Comparison of ENCODE assay signal across 11 cellular contexts in the genomic region with DNA sequence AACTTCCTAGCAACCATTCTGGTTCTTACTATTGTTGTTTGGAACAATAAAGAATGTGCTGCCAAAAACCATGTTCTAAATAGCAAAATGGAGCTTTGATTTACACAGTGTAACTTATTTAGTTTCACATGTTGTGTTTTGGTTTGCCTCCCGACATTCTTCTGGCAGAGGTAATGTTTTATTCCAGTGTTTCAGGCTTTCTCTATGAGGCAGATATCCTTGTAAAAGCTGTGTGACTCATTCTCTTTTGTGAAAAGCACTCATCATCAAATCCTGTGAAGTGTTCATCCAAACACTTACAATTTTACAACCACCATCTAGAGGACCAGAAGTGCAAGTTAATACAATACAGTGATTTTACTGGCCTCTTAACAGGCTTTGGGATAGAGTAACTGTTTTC.
A peak's percentile ranks its signal among the peaks of the same experiment; 100 is the strongest.
DNase-seq lines count a peak whose midpoint lies in the region; ATAC-seq and TF ChIP-seq lines count a peak whose summit lies in the region.
"Had no signal": no experiment of that assay in that cellular context is flagged by ENCODE, and none has a peak within 500 bp of the region (broad histone marks: within the 10 kb centered on the region; RNA-seq: fewer than 3 reads in every experiment).

No MANE protein-coding gene starts in this region.

- CTCF ChIA-PET in RWPE1 (lab: Yijun Ruan, JAX): no interaction called here
- CTCF ChIA-PET in activated naive CD4-positive, alpha-beta T cell treated with anti-CD3 and anti-CD28 coated beads for 36 hours (lab: Charles Lee): no interaction called here

- H3K4me1 Mint-ChIP-seq in activated naive CD4-positive, alpha-beta T cell treated with anti-CD3 and anti-CD28 coated beads for 36 hours (ENCODE audit: low read depth): no peaks in the 10 kb centered on the region

- ATAC-seq in GM21390 (IDR thresholded peaks at IDR 0.05; ENCODE audit: unreplicated experiment): no peak

- TF ChIP-seq CTCF in RWPE1 (conservative IDR thresholded peaks at IDR 0.05; ENCODE audit: low read depth) (no peak), fibroblast of the aortic adventitia (IDR thresholded peaks at IDR 0.05; ENCODE audit: insufficient read depth, low read length) (no peak)

- H3K9me3 Mint-ChIP-seq in activated naive CD4-positive, alpha-beta T cell treated with anti-CD3 and anti-CD28 coated beads for 36 hours: no peaks in the 10 kb centered on the region
- H3K9me3 Mint-ChIP-seq: stimulated activated naive CD8-positive, alpha-beta T cell treated with anti-CD3 and anti-CD28 coated beads, Interleukin-15, Interleukin-2, amounts not matched to agents 100 ng/mL and 50 ng/mL, for 24 hours had no signal

- H3K4me3 ChIP-seq in fibroblast of the aortic adventitia (ENCODE audit: low read depth, low read length) (no peak overlapping the region), H7 (ENCODE audit: insufficient read depth, low read depth, low read length) (no peak overlapping the region)

- no peaks in the 10 kb centered on the region for H3K27me3 Mint-ChIP-seq in activated naive CD4-positive, alpha-beta T cell treated with anti-CD3 and anti-CD28 coated beads for 36 hours (ENCODE audit: low read depth)
- H3K27me3 Mint-ChIP-seq: stimulated activated naive CD8-positive, alpha-beta T cell treated with anti-CD3 and anti-CD28 coated beads, Interleukin-15, Interleukin-2, amounts not matched to agents 100 ng/mL and 50 ng/mL, for 24 hours had no signal

- H3K27me3 ChIP-seq in H7 (ENCODE audit: control insufficient read depth, insufficient read depth, low read length): no peaks in the 10 kb centered on the region

- intact Hi-C loops in activated naive CD4-positive, alpha-beta T cell treated with anti-CD3 and anti-CD28 coated beads for 36 hours (cut with micrococcal nuclease): no loop called here

- no peak overlapping the region for H3K27ac ChIP-seq in RWPE1
- H3K27ac ChIP-seq: 22Rv1 had no signal

- no peaks in the 10 kb centered on the region for H3K36me3 ChIP-seq in H7 (replicated peaks; ENCODE audit: control insufficient read depth, insufficient read depth, low read length)

- POLR2A ChIA-PET in RWPE1 (lab: Yijun Ruan, JAX; ENCODE audit: low non-redundant PET): no interaction called here

- H3K27ac Mint-ChIP-seq in activated naive CD4-positive, alpha-beta T cell treated with anti-CD3 and anti-CD28 coated beads for 36 hours: no peak overlapping the region
- H3K27ac Mint-ChIP-seq: stimulated activated naive CD8-positive, alpha-beta T cell treated with anti-CD3 and anti-CD28 coated beads, Interleukin-15, Interleukin-2, amounts not matched to agents 100 ng/mL and 50 ng/mL, for 24 hours had no signal

- DNase-seq in DMS153 (lab: John Stamatoyannopoulos, UW): peak; percentile 40
- no peak for DNase-seq in DMS153 treated with DMSO at 0.1 percent for 48 hours (lab: John Stamatoyannopoulos, UW; ENCODE audit: unreplicated experiment)
- DNase-seq in RWPE1 (ENCODE audit: low spot score): peak; percentile 38
- peak; percentile 78 for DNase-seq in fibroblast of the aortic adventitia (ENCODE audit: low read depth)
- DNase-seq in stromal cell of bone marrow (ENCODE audit: low read depth): peak; percentile 55
- DNase-seq in H7: no peak
- DNase-seq in activated naive CD4-positive, alpha-beta T cell treated with anti-CD3 and anti-CD28 coated beads for 36 hours: no peak
- DNase-seq: stimulated activated CD4-positive, alpha-beta T cell treated with anti-CD3 and anti-CD28 coated beads, Interleukin-1b, Interleukin-23, amount 100 ng/mL, for 48 hours had no signal

- no peak overlapping the region for H3K4me3 Mint-ChIP-seq in activated naive CD4-positive, alpha-beta T cell treated with anti-CD3 and anti-CD28 coated beads for 36 hours
- H3K4me3 Mint-ChIP-seq: stimulated activated naive CD8-positive, alpha-beta T cell treated with anti-CD3 and anti-CD28 coated beads, Interleukin-15, Interleukin-2, amounts not matched to agents 100 ng/mL and 50 ng/mL, for 24 hours had no signal

- no peaks in the 10 kb centered on the region for H3K36me3 Mint-ChIP-seq in activated naive CD4-positive, alpha-beta T cell treated with anti-CD3 and anti-CD28 coated beads for 36 hours (ENCODE audit: low read depth)

Comparison
In these comparisons a context has a peak if more than half of its experiments do, and no peak if none do; other contexts are left out.
1. DNase-seq: peak in DMS153 (single experiment), RWPE1 (single experiment), fibroblast of the aortic adventitia (single experiment) and stromal cell of bone marrow (single experiment); none in DMS153 treated with DMSO at 0.1 percent for 48 hours (single experiment), H7 (single experiment) and activated naive CD4-positive, alpha-beta T cell treated with anti-CD3 and anti-CD28 coated beads for 36 hours (single experiment).